1 cellular context compared by ENCODE assay signal in genomic region chr7:158279539-158280466, GRCh38.
TF ChIP-seq lines count a peak whose summit lies in the region.

No MANE protein-coding gene starts in this region.

TF ChIP-seq in WTC11, 78 proteins besides CTCF, POLR2A, EP300 and RAD21 (continued from another document):
- TF ChIP-seq AR (CRISPR knock-in tag; IDR thresholded peaks at IDR 0.05), result no peak
- TF ChIP-seq ZNF512 (CRISPR knock-in tag; IDR thresholded peaks at IDR 0.05; ENCODE audit: borderline replicate concordance), result no peak
- TF ChIP-seq MXD4 (CRISPR knock-in tag; IDR thresholded peaks at IDR 0.05; ENCODE audit: borderline replicate concordance), result no peak
- TF ChIP-seq JUN (CRISPR knock-in tag; IDR thresholded peaks at IDR 0.05), result no peak
- TF ChIP-seq TP53 (CRISPR knock-in tag; IDR thresholded peaks at IDR 0.05), result no peak
- TF ChIP-seq NR3C1 (CRISPR knock-in tag; conservative IDR thresholded peaks at IDR 0.05; ENCODE audit: low read depth), result no peak
- no peak for TF ChIP-seq TCF7 (CRISPR knock-in tag; IDR thresholded peaks at IDR 0.05; ENCODE audit: low read depth)
